25 cellular contexts compared by ENCODE assay signal in the genomic region with DNA sequence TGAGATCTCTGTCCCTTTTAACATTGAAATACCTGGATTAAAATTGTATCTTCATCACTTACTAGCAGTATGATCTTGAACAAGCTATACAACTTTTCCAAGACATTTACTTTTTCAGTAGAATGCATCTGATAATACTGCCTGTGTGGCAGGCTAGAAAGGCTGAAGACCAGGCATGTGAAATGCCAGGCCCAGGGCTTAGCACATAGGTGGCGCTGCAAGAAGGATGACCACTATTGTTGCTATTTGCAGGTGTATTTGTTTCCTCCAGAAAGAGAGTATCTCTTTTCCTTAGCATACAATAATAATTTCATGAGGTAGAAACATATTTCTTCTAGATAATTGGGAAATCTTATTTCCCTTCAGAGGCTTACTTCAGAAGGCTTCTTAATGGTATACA.
DNase-seq lines count a peak whose midpoint lies in the region; ATAC-seq, FAIRE-seq and TF ChIP-seq lines count a peak whose summit lies in the region.
"Had no signal": no experiment of that assay in that cellular context is flagged by ENCODE, and none has a peak within 500 bp of the region (broad histone marks: within the 10 kb centered on the region; RNA-seq: fewer than 3 reads in every experiment).

No MANE protein-coding gene starts in this region.

- H3K27me3 ChIP-seq in bronchial epithelial cell (ENCODE audit: control insufficient read depth, insufficient read depth, low read length) (no peaks in the 10 kb centered on the region), neural progenitor cell (no peaks in the 10 kb centered on the region), ascending aorta (no peaks in the 10 kb centered on the region)
- H3K27me3 ChIP-seq: upper lobe of right lung had no signal

- H3K27me3 Mint-ChIP-seq in neural progenitor cell (ENCODE audit: insufficient read depth, low read depth): no peaks in the 10 kb centered on the region
- H3K27me3 Mint-ChIP-seq in nephron progenitor cell (ENCODE audit: low read depth, poor library complexity): peaks cover 7% of the 10 kb centered on the region
- H3K27me3 Mint-ChIP-seq: natural killer cell treated with Interleukin-12 subunit alpha and Interleukin-12 subunit beta and Interleukin-15 and Interleukin-18, amount 100 ng/mL, for 72 hours had no signal

- H3K79me2 ChIP-seq in neural progenitor cell (ENCODE audit: low read depth): no peaks in the 10 kb centered on the region

- no peaks in the 10 kb centered on the region for H3K9me3 ChIP-seq in neural progenitor cell (ENCODE audit: low read depth)
- H3K9me3 ChIP-seq in ascending aorta: no peaks in the 10 kb centered on the region
- H3K9me3 ChIP-seq: Caco-2, upper lobe of right lung had no signal

- H3K27ac ChIP-seq in neural progenitor cell (no peak overlapping the region), ascending aorta (no peak overlapping the region)
- H3K27ac ChIP-seq: coronary artery, SK-N-MC, upper lobe of right lung had no signal

- H3K9me3 Mint-ChIP-seq in neural progenitor cell: no peaks in the 10 kb centered on the region
- H3K9me3 Mint-ChIP-seq in nephron progenitor cell: no peaks in the 10 kb centered on the region
- H3K9me3 Mint-ChIP-seq: activated naive CD4-positive, alpha-beta T cell treated with anti-CD3 and anti-CD28 coated beads, Interleukin-2, amount 50 U/mL, for 72 hours; activated T-cell treated with anti-CD3 and anti-CD28 coated beads, Interleukin-2, amount 50 U/mL, for 72 hours had no signal

- peak; percentile 27; the same call in 1 of the 3 replicates for TF ChIP-seq CTCF in GM12872 (IDR thresholded peaks at IDR 0.05; ENCODE audit: insufficient read depth, low read depth, low read length)
- TF ChIP-seq CTCF in NB4 (IDR thresholded peaks at IDR 0.05; ENCODE audit: low read depth, low read length): peak; percentile 13
- peak; percentile 29 for TF ChIP-seq CTCF in bronchial epithelial cell (IDR thresholded peaks at IDR 0.05; ENCODE audit: insufficient read depth, low read length, severe bottlenecking)
- peak; percentile 59 for TF ChIP-seq CTCF in neural progenitor cell (IDR thresholded peaks at IDR 0.05)
- no peak for TF ChIP-seq CTCF in ascending aorta (IDR thresholded peaks at IDR 0.05)
- TF ChIP-seq CTCF in nephron progenitor cell (IDR thresholded peaks at IDR 0.05): no peak

- no peaks in the 10 kb centered on the region for H4K20me1 ChIP-seq in neural progenitor cell (ENCODE audit: low read depth)

- no peak overlapping the region for H3K4me3 ChIP-seq in NB4 (ENCODE audit: low read depth, low read length)
- no peak overlapping the region for H3K4me3 ChIP-seq in bronchial epithelial cell (ENCODE audit: low read depth, low read length)
- H3K4me3 ChIP-seq in neural progenitor cell: no peak overlapping the region
- no peak overlapping the region for H3K4me3 ChIP-seq in ascending aorta
- H3K4me3 ChIP-seq: coronary artery, SK-N-MC, smooth muscle cell, upper lobe of right lung had no signal

- intact Hi-C loops in ascending aorta (cut with DNase I): no loop called here

- DNase-seq in NB4 (ENCODE audit: low read depth) (no peak), bronchial epithelial cell (ENCODE audit: low read depth) (peak; percentile 12), neural progenitor cell (ENCODE audit: low spot score) (peak; percentile 19), ascending aorta (ENCODE audit: low spot score in 2 of 2) (no peak), nephron progenitor cell (no peak), LoVo (ENCODE audit: low spot score) (no peak)
- DNase-seq: activated CD4-positive, CD25-positive, alpha-beta regulatory T cell treated with anti-CD3 and anti-CD28 coated beads, Interleukin-2, amount 50 U/mL, for 72 hours; activated T-cell treated with anti-CD3 and anti-CD28 coated beads, Interleukin-2, amount 50 U/mL, for 72 hours; AML-193; Caco-2; NCI-H1436; NCI-H748 treated with DMSO at 0.1 percent for 48 hours; stimulated activated CD4-positive, alpha-beta T cell treated with anti-CD3 and anti-CD28 coated beads, Interleukin-4, amount 100 ng/mL, for 1 hour; T1000; upper lobe of right lung had no signal

- H3K36me3 Mint-ChIP-seq in neural progenitor cell: no peaks in the 10 kb centered on the region
- H3K36me3 Mint-ChIP-seq in nephron progenitor cell (ENCODE audit: low read depth): no peaks in the 10 kb centered on the region
- H3K36me3 Mint-ChIP-seq: activated naive CD4-positive, alpha-beta T cell treated with anti-CD3 and anti-CD28 coated beads, Interleukin-2, amount 50 U/mL, for 72 hours; natural killer cell treated with Interleukin-12 subunit alpha and Interleukin-12 subunit beta and Interleukin-15 and Interleukin-18, amount 100 ng/mL, for 72 hours had no signal

- no peak overlapping the region for H2AFZ ChIP-seq in neural progenitor cell (replicated peaks)

- H3K27ac Mint-ChIP-seq in neural progenitor cell (no peak overlapping the region), nephron progenitor cell (no peak overlapping the region)
- H3K27ac Mint-ChIP-seq: activated naive CD4-positive, alpha-beta T cell treated with anti-CD3 and anti-CD28 coated beads, Interleukin-2, amount 50 U/mL, for 72 hours; activated T-cell treated with anti-CD3 and anti-CD28 coated beads, Interleukin-2, amount 50 U/mL, for 72 hours; natural killer cell treated with Interleukin-12 subunit alpha and Interleukin-12 subunit beta and Interleukin-15 and Interleukin-18, amount 100 ng/mL, for 72 hours had no signal

- no peaks in the 10 kb centered on the region for H3K36me3 ChIP-seq in bronchial epithelial cell (ENCODE audit: control insufficient read depth, insufficient read depth, low read length)
- no peaks in the 10 kb centered on the region for H3K36me3 ChIP-seq in neural progenitor cell
- H3K36me3 ChIP-seq in ascending aorta: no peaks in the 10 kb centered on the region
- H3K36me3 ChIP-seq: upper lobe of right lung had no signal

- H3K4me1 ChIP-seq in neural progenitor cell: no peaks in the 10 kb centered on the region
- no peaks in the 10 kb centered on the region for H3K4me1 ChIP-seq in ascending aorta
- H3K4me1 ChIP-seq: Caco-2, upper lobe of right lung had no signal

- H3K4me2 ChIP-seq in neural progenitor cell: no peak overlapping the region
- H3K4me2 ChIP-seq: smooth muscle cell had no signal

- no peak overlapping the region for H3K9ac ChIP-seq in neural progenitor cell

- ATAC-seq in GM21526 (IDR thresholded peaks at IDR 0.05; ENCODE audit: low FRiP score, unreplicated experiment): no peak
- ATAC-seq: activated naive CD4-positive, alpha-beta T cell treated with anti-CD3 and anti-CD28 coated beads, Interleukin-2, amount 50 U/mL, for 72 hours; activated T-cell treated with anti-CD3 and anti-CD28 coated beads, Interleukin-2, amount 50 U/mL, for 72 hours; natural killer cell treated with Interleukin-12 subunit alpha and Interleukin-12 subunit beta and Interleukin-15 and Interleukin-18, amount 100 ng/mL, for 72 hours; upper lobe of right lung had no signal

- TF ChIP-seq POLR2A in NB4 (IDR thresholded peaks at IDR 0.05; ENCODE audit: extremely low read depth, insufficient read length): no peak

- H3F3A ChIP-seq in neural progenitor cell (ENCODE audit: low read depth): no peaks in the 10 kb centered on the region

- H3K4me3 Mint-ChIP-seq in neural progenitor cell: no peak overlapping the region
- no peak overlapping the region for H3K4me3 Mint-ChIP-seq in nephron progenitor cell
- H3K4me3 Mint-ChIP-seq: activated T-cell treated with anti-CD3 and anti-CD28 coated beads, Interleukin-2, amount 50 U/mL, for 72 hours; natural killer cell treated with Interleukin-12 subunit alpha and Interleukin-12 subunit beta and Interleukin-15 and Interleukin-18, amount 100 ng/mL, for 72 hours had no signal

- H3K4me1 Mint-ChIP-seq in neural progenitor cell (no peaks in the 10 kb centered on the region), nephron progenitor cell (no peaks in the 10 kb centered on the region)

- FAIRE-seq in bronchial epithelial cell (lab: Jason Lieb, UNC): no peak
- FAIRE-seq: endometrium, G401.6, HTR-8/SVneo had no signal

Comparison
In these comparisons a context has a peak if more than half of its experiments do, and no peak if none do; other contexts are left out.
1. CTCF ChIP-seq: peak in GM12872 (single experiment), NB4 (single experiment), bronchial epithelial cell (single experiment) and neural progenitor cell (single experiment); none in ascending aorta (0 of 3) and nephron progenitor cell (single experiment).
2. DNase-seq: peak in bronchial epithelial cell (single experiment) and neural progenitor cell (single experiment); none in NB4 (single experiment), ascending aorta (0 of 2), nephron progenitor cell (single experiment) and LoVo (single experiment).